8 cellular contexts compared by ENCODE assay signal in the genomic region with DNA sequence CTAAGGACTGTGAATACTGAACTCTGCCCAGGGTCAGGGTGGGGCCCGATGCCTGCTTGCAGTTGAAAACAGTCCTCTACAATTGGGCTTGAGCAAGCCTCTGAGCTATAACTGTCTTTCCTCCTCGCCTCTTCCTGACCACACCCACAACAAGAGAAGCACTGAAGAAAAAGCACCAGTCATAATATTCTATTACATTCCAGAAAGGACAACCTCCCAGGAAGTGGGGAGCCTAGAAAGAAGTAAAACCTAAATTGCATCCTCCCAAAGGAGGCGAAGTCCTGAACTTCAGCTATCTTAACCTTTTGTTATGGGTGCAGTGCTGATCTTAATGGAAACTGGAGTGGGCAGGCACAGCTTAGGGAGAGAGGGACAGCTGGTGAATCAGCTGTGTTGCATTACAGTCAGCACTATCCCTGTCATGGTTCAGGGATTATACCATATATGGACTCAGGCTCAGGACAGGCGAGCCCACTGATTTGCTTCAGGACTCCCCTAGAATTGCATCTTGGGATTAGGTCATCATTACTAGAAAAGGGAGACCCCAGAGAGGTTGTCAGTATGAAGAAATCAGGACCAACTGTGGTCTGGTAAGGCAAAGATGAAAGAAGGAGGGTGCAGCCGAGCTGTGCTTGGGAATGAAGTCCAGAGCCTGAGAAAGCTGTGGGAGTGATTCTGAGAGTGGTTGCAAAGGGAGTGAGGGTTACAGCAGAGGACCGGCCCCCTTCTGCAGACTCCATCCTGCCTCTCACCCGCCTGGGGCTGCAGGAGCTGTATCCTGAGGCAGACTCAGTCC. TPM values are rescaled to one million over a fixed set of nuclear protein-coding genes. Genes with fewer than 3 reads are reported as not detected.
DNase-seq lines count a peak whose midpoint lies in the region; ATAC-seq, FAIRE-seq and TF ChIP-seq lines count a peak whose summit lies in the region.

No MANE protein-coding gene starts in this region.

- H3K9me3 ChIP-seq in BLaER1 treated with 17β-estradiol and CSF1 and Interleukin-3, amounts not matched to agents 10 nM and 100 nM (replicated peaks in 1 of 11): no peaks in the 10 kb centered on the region
- H3K9me3 ChIP-seq in OCI-LY7 (ENCODE audit: low read length): no peaks in the 10 kb centered on the region

- peak; percentile 65 for FAIRE-seq in GM19239 (lab: Jason Lieb, UNC)

- TF ChIP-seq CTCF in OCI-LY7 (conservative IDR thresholded peaks at IDR 0.05; ENCODE audit: low read length): no peak
- TF ChIP-seq CTCF in omental fat pad (IDR thresholded peaks at IDR 0.05): no peak

- H3K4me1 ChIP-seq in BLaER1 treated with 17β-estradiol and CSF1 and Interleukin-3, amounts not matched to agents 10 nM and 100 nM: peaks cover 48 to 84% (median 61%) of the 10 kb centered on the region in 10 experiments
- peaks cover 79% of the 10 kb centered on the region for H3K4me1 ChIP-seq in OCI-LY7 (ENCODE audit: insufficient read depth, low read length, poor library complexity, severe bottlenecking)

- CTCF ChIA-PET in OCI-LY7 (lab: Charles Lee; ENCODE audit: unreplicated experiment): interaction anchor here (0.8 to 2.4 kb wide), 9 partner anchors 10 to 179 kb away, joined by 3 to 8 read pairs (median 6); partner anchors contain the start of gene TRAM2

- peak overlapping the region; percentile 49 to 77 (median 69); a peak in 19 of 22 replicates for H3K9ac ChIP-seq in BLaER1 treated with 17β-estradiol and CSF1 and Interleukin-3, amounts not matched to agents 10 nM and 100 nM

- no peaks in the 10 kb centered on the region for H4K20me1 ChIP-seq in BLaER1 treated with 17β-estradiol and CSF1 and Interleukin-3, amounts not matched to agents 10 nM and 100 nM
- H4K20me1 ChIP-seq in OCI-LY7 (ENCODE audit: insufficient read depth, low read length): no peaks in the 10 kb centered on the region

- POLR2A ChIA-PET in OCI-LY7 (lab: Charles Lee): interaction anchor here (0.5 to 4.9 kb wide), 33 partner anchors 10 to 312 kb away, joined by 3 to 61 read pairs (median 6); partner anchors contain the start of genes EFHC1 and TRAM2

- intact Hi-C loops in OCI-LY7 (cut with micrococcal nuclease; ENCODE audit: unreplicated experiment): loop anchor here (1.0 to 2.0 kb wide), 5 partner anchors 18 to 175 kb away; partner anchors contain the start of genes EFHC1 and TRAM2

- H3K36me3 ChIP-seq in BLaER1 treated with 17β-estradiol and CSF1 and Interleukin-3, amounts not matched to agents 10 nM and 100 nM: no peaks in the 10 kb centered on the region
- H3K36me3 ChIP-seq in OCI-LY7 (ENCODE audit: insufficient read depth, low read length): no peaks in the 10 kb centered on the region

- no TSS peak for BruUV-seq in OCI-LY7 (replicated peaks; lab: Mats Ljungman, UMichigan)

- H3K79me2 ChIP-seq in OCI-LY7 (ENCODE audit: insufficient read depth, low read depth, low read length): no peaks in the 10 kb centered on the region

- H3K27ac ChIP-seq in BLaER1 treated with 17β-estradiol and CSF1 and Interleukin-3, amounts not matched to agents 10 nM and 100 nM: peak overlapping the region; percentile 55 to 85 (median 78); a peak in 21 of 22 replicates
- peak overlapping the region; percentile 89 for H3K27ac ChIP-seq in OCI-LY7 (ENCODE audit: low read depth, low read length, poor library complexity, severe bottlenecking)

- H2AFZ ChIP-seq in OCI-LY7 (ENCODE audit: low read length): peak overlapping the region; percentile 95

- no peak for DNase-seq in GM19239 (ENCODE audit: insufficient read length, low spot score)
- DNase-seq in OCI-LY7 (ENCODE audit: low spot score): peak; percentile 68
- DNase-seq in omental fat pad (ENCODE audit: low spot score): no peak
- DNase-seq in effector CD8-positive, alpha-beta T cell (lab: John Stamatoyannopoulos, UW): no peak
- no peak for DNase-seq in HuH-7.5 (ENCODE audit: low spot score)

- H3K27me3 ChIP-seq in BLaER1 treated with 17β-estradiol and CSF1 and Interleukin-3, amounts not matched to agents 10 nM and 100 nM: no peaks in the 10 kb centered on the region

- peak overlapping the region in 8 of 10 experiments; percentile 7 to 56 (median 38); a peak in 13 of 20 replicates for H3K4me3 ChIP-seq in BLaER1 treated with 17β-estradiol and CSF1 and Interleukin-3, amounts not matched to agents 10 nM and 100 nM
- H3K4me3 ChIP-seq in OCI-LY7 (ENCODE audit: low read depth, low read length, poor library complexity, severe bottlenecking): peak overlapping the region; percentile 55

- H3K4me2 ChIP-seq in BLaER1 treated with 17β-estradiol and CSF1 and Interleukin-3, amounts not matched to agents 10 nM and 100 nM: peak overlapping the region; percentile 67 to 91 (median 83)
- peak overlapping the region; percentile 84 for H3K4me2 ChIP-seq in OCI-LY7 (ENCODE audit: low read length)

- peak; percentile 64 for ATAC-seq in HG03135 (IDR thresholded peaks at IDR 0.05; ENCODE audit: unreplicated experiment)
- ATAC-seq in esophagus mucosa: peak; percentile 51
- peak; percentile 93 for ATAC-seq in omental fat pad (ENCODE audit: low FRiP score)

- no peaks in the 10 kb centered on the region for H3K9me2 ChIP-seq in OCI-LY7 (ENCODE audit: insufficient read depth, low read length)

RNA-seq across cellular contexts. Expression of gene TRAM2, which starts 18.3 kb away (rescaled TPM):
- 16.3 and 19.3 TPM in 2 replicates for total RNA-seq in OCI-LY7 (2014; rRNA removed; shearing (Covaris generic))
- total RNA-seq in OCI-LY7 (2022) (34.9 and 38.2 TPM in 2 replicates), esophagus mucosa (3.5 TPM), omental fat pad (10 to 100 TPM; 17.8 to 29.8 (median 26.3) TPM)
